Comparison of ENCODE assay signal across 9 cellular contexts in genomic region chr13:24541127-24541475, GRCh38. TPM values are rescaled to one million over a fixed set of nuclear protein-coding genes. Genes with fewer than 3 reads are reported as not detected.
A peak's percentile ranks its signal among the peaks of the same experiment; 100 is the strongest.
DNase-seq lines count a peak whose midpoint lies in the region; ATAC-seq, FAIRE-seq and TF ChIP-seq lines count a peak whose summit lies in the region.
"Had no signal": no experiment of that assay in that cellular context is flagged by ENCODE, and none has a peak within 500 bp of the region (broad histone marks: within the 10 kb centered on the region; RNA-seq: fewer than 3 reads in every experiment).

No MANE protein-coding gene starts in this region.

- peak overlapping the region; percentile 40; the same call in 2 of the 3 replicates for H3K4me3 ChIP-seq in A549
- H3K4me3 ChIP-seq in IMR-90 (ENCODE audit: insufficient read depth, low read depth, low read length), result no peak overlapping the region

- CTCF ChIA-PET in A549 (lab: Yijun Ruan, JAX) (interaction anchor here (0.6 to 1.3 kb wide), 2 partner anchors 21 to 67 kb away, joined by 4 to 6 read pairs; no protein-coding TSS in a partner anchor), IMR-90 (lab: Yijun Ruan, JAX) (no interaction called here)

- H2BK20ac ChIP-seq in IMR-90 (ENCODE audit: low read depth, low read length), result no peak overlapping the region

- FAIRE-seq in A549 (lab: Jason Lieb, UNC), result no peak

- H4K8ac ChIP-seq in IMR-90 (ENCODE audit: low read depth in 2 of 2, low read length in 2 of 2), result no peak overlapping the region

- H2BK120ac ChIP-seq in IMR-90 (ENCODE audit: low read depth, low read length), result no peak overlapping the region

- H2BK15ac ChIP-seq in IMR-90 (ENCODE audit: low read depth, low read length), result no peak overlapping the region

- no peaks in the 10 kb centered on the region for H3K36me3 ChIP-seq in IMR-90 (ENCODE audit: control insufficient read depth, insufficient read depth, low read length)

- ATAC-seq in A549 (no peak; a peak in 3 of 6 replicates), IMR-90 (ENCODE audit: low read depth) (no peak), HG03135 (IDR thresholded peaks at IDR 0.05; ENCODE audit: unreplicated experiment) (no peak), HG02870 (IDR thresholded peaks at IDR 0.05; ENCODE audit: unreplicated experiment) (no peak)
- ATAC-seq in effector memory CD8-positive, alpha-beta T cell (replicated peaks), result no peak
- peak; percentile 15 to 22 for ATAC-seq in naive thymus-derived CD8-positive, alpha-beta T cell

- peaks cover 25% of the 10 kb centered on the region for H3K27me3 ChIP-seq in IMR-90 (ENCODE audit: control insufficient read depth, insufficient read depth, low read length)

- dilution Hi-C loops in IMR-90 (cut with HindIII; ENCODE audit: low sequenced_read_pairs, unreplicated experiment), result no loop called here

- no peak overlapping the region for H2AK5ac ChIP-seq in IMR-90 (ENCODE audit: low read depth, low read length)

- TF ChIP-seq RAD21 in A549 (conservative IDR thresholded peaks at IDR 0.05 in 1 of 2, IDR thresholded peaks at IDR 0.05 in 1 of 2), result no peak
- no peak for TF ChIP-seq RAD21 in IMR-90 (IDR thresholded peaks at IDR 0.05; ENCODE audit: low read length)

- no peak overlapping the region for H3K27ac ChIP-seq in A549
- no peak overlapping the region for H3K27ac ChIP-seq in IMR-90 (ENCODE audit: insufficient read depth, low read length)

- H3K18ac ChIP-seq in IMR-90 (ENCODE audit: low read depth, low read length), result no peak overlapping the region

- no peak overlapping the region for H4K5ac ChIP-seq in IMR-90 (ENCODE audit: low read depth, low read length)

- peak overlapping the region in 1 of 2 donors; percentile 33 for H3K27ac Mint-ChIP-seq in effector memory CD8-positive, alpha-beta T cell
- H3K27ac Mint-ChIP-seq in naive thymus-derived CD8-positive, alpha-beta T cell, result peak overlapping the region in 1 of 10 donors; percentile 63

- H3K27me3 Mint-ChIP-seq in effector memory CD8-positive, alpha-beta T cell, result peaks cover 35 to 70% of the 10 kb centered on the region in 2 donors
- peaks cover 22 to 55% (median 47%) of the 10 kb centered on the region in 5 donors for H3K27me3 Mint-ChIP-seq in naive thymus-derived CD8-positive, alpha-beta T cell

- no peak overlapping the region for H2AK9ac ChIP-seq in IMR-90 (replicated peaks; ENCODE audit: low read depth, low read length, poor library complexity)

- intact Hi-C loops in IMR-90 (cut with micrococcal nuclease), result no loop called here

- TF ChIP-seq EP300 in A549 (IDR thresholded peaks at IDR 0.05), result no peak

- no peak for DNase-seq in A549 (ENCODE audit: low read depth in 1 of 2, low spot score in 1 of 2)
- no peak for DNase-seq in IMR-90
- no peak for DNase-seq in effector memory CD8-positive, alpha-beta T cell
- no peak for DNase-seq in naive thymus-derived CD8-positive, alpha-beta T cell
- no peak for DNase-seq in NCI-H2196 (lab: John Stamatoyannopoulos, UW; ENCODE audit: unreplicated experiment)
- no peak for DNase-seq in stimulated activated CD4-positive, alpha-beta T cell treated with anti-CD3 and anti-CD28 coated beads, Interleukin-4, amount 100 ng/mL, for 1 hour
- DNase-seq: DMS 273 treated with DMSO at 0.1 percent for 48 hours had no signal

- H3K9me3 ChIP-seq in A549, result no peaks in the 10 kb centered on the region
- no peaks in the 10 kb centered on the region for H3K9me3 ChIP-seq in IMR-90 (ENCODE audit: control insufficient read depth, insufficient read depth, low read length)

- TF ChIP-seq POLR2A in A549 (IDR thresholded peaks at IDR 0.05; ENCODE audit: low read length) (no peak), IMR-90 (IDR thresholded peaks at IDR 0.05; ENCODE audit: low read depth, low read length) (no peak)

- H4K20me1 ChIP-seq in IMR-90 (ENCODE audit: insufficient read depth, low read length), result no peaks in the 10 kb centered on the region

- no peak overlapping the region for H3K4ac ChIP-seq in IMR-90 (ENCODE audit: low read depth, low read length)

- no peak overlapping the region for H3K23ac ChIP-seq in IMR-90 (ENCODE audit: low read depth, low read length)

- H3K56ac ChIP-seq in IMR-90 (ENCODE audit: extremely low read depth, insufficient read depth, low read length), result no peak overlapping the region

- no peaks in the 10 kb centered on the region for H3K9me3 Mint-ChIP-seq in effector memory CD8-positive, alpha-beta T cell
- peaks cover 0 to 7% (median 0%) of the 10 kb centered on the region in 9 donors for H3K9me3 Mint-ChIP-seq in naive thymus-derived CD8-positive, alpha-beta T cell

- H3K4me3 Mint-ChIP-seq in effector memory CD8-positive, alpha-beta T cell, result peak overlapping the region; percentile 84 to 89
- H3K4me3 Mint-ChIP-seq in naive thymus-derived CD8-positive, alpha-beta T cell, result peak overlapping the region in 9 of 10 donors; percentile 77 to 90 (median 90)

- TF ChIP-seq CTCF in A549 (IDR thresholded peaks at IDR 0.05) (peak; percentile 1; the same call in 1 of the 3 replicates), IMR-90 (conservative IDR thresholded peaks at IDR 0.05; ENCODE audit: low read depth, low read length) (no peak)

- peak overlapping the region; percentile 78 for H3K4me2 ChIP-seq in A549
- H3K4me2 ChIP-seq in IMR-90 (ENCODE audit: low read depth, low read length), result no peak overlapping the region; the same call in 1 of the 2 replicates

- H2AFZ ChIP-seq in IMR-90 (replicated peaks; ENCODE audit: low read length, poor library complexity), result peak overlapping the region; percentile 87

- no peaks in the 10 kb centered on the region for H3K79me1 ChIP-seq in IMR-90 (ENCODE audit: low read depth in 1 of 2, low read length in 2 of 2)

- 59% methylated on average over 9 of the region's 11 CpGs for WGBS in A549 (ENCODE audit: missing lambda C conversion rate)
- 33% methylated on average over 7 of the region's 11 CpGs; no CpG with 5 or more reads in 1 of the 2 experiments for WGBS in IMR-90 (ENCODE audit: extremely low coverage in 2 of 2, insufficient read length in 1 of 2), 2 experiments

- no peak overlapping the region for H4K91ac ChIP-seq in IMR-90 (ENCODE audit: insufficient read depth, low read depth, low read length)

- BruUV-seq in IMR-90 (replicated peaks; lab: Mats Ljungman, UMichigan), result no TSS peak

- peaks cover 5 to 8% of the 10 kb centered on the region in 2 donors for H3K4me1 Mint-ChIP-seq in effector memory CD8-positive, alpha-beta T cell (ENCODE audit: low read depth in 2 of 2)
- H3K4me1 Mint-ChIP-seq in naive thymus-derived CD8-positive, alpha-beta T cell, result peaks cover 4 to 17% (median 8%) of the 10 kb centered on the region in 4 donors

- H3K36me3 Mint-ChIP-seq in effector memory CD8-positive, alpha-beta T cell (ENCODE audit: insufficient read depth), result no peaks in the 10 kb centered on the region
- peaks cover 0 to 7% (median 6%) of the 10 kb centered on the region in 3 donors for H3K36me3 Mint-ChIP-seq in naive thymus-derived CD8-positive, alpha-beta T cell

- POLR2A ChIA-PET in A549 (lab: Yijun Ruan, JAX), result no interaction called here
- POLR2A ChIA-PET in IMR-90 (lab: Charles Lee; ENCODE audit: unreplicated experiment), result no interaction called here
- POLR2A ChIA-PET in naive thymus-derived CD8-positive, alpha-beta T cell (lab: Charles Lee), result no interaction called here

- H3K14ac ChIP-seq in IMR-90 (replicated peaks; ENCODE audit: low read depth, low read length), result no peak overlapping the region

- no peaks in the 10 kb centered on the region for H3K9me1 ChIP-seq in IMR-90 (ENCODE audit: insufficient read depth, low read length)

- H2BK5ac ChIP-seq in IMR-90 (ENCODE audit: low read depth, low read length, poor library complexity, severe bottlenecking), result no peak overlapping the region

- in situ Hi-C loops in IMR-90 (cut with MboI; ENCODE audit: low sequenced_read_pairs), result no loop called here

- H3K9ac ChIP-seq in IMR-90 (ENCODE audit: low read depth, low read length), result no peak overlapping the region

- H3K4me1 ChIP-seq in A549, result no peaks in the 10 kb centered on the region
- no peaks in the 10 kb centered on the region for H3K4me1 ChIP-seq in IMR-90 (ENCODE audit: control insufficient read depth, insufficient read depth, low read length)

TF ChIP-seq in A549, 52 proteins besides CTCF, POLR2A, EP300 and RAD21 (continues in another document):
- TF ChIP-seq ATOH8 (CRISPR knock-in tag; IDR thresholded peaks at IDR 0.05; ENCODE audit: low read depth) (no peak), ESRRA (IDR thresholded peaks at IDR 0.05; ENCODE audit: borderline replicate concordance, low read length) (no peak), CBX2 (IDR thresholded peaks at IDR 0.05; ENCODE audit: borderline replicate concordance, low read depth) (no peak), NR3C1 (IDR thresholded peaks at IDR 0.05) (no peak)

TF ChIP-seq in IMR-90, 13 proteins besides CTCF, POLR2A, EP300 and RAD21 (continues in another document):
- no peak for TF ChIP-seq MXI1 (IDR thresholded peaks at IDR 0.05; ENCODE audit: borderline replicate concordance, low read depth, low read length)
- TF ChIP-seq CEBPB (IDR thresholded peaks at IDR 0.05; ENCODE audit: low read depth, low read length), result no peak
- TF ChIP-seq SMC3 (IDR thresholded peaks at IDR 0.05; ENCODE audit: low read depth, low read length), result no peak
- no peak for TF ChIP-seq MAFK (IDR thresholded peaks at IDR 0.05; ENCODE audit: low read depth, low read length)
- TF ChIP-seq ELK1 (IDR thresholded peaks at IDR 0.05; ENCODE audit: borderline replicate concordance, low read depth, low read length), result no peak
- TF ChIP-seq RFX5 (IDR thresholded peaks at IDR 0.05; ENCODE audit: low read depth, low read length), result no peak

RNA-seq across cellular contexts. Expression of gene PARP4, which starts 28.5 kb away (rescaled TPM):
- 65.8 and 70.4 TPM in 2 replicates for polyA plus RNA-seq in A549 (2011; rRNA removed)
- polyA plus RNA-seq in A549 (2012; cell fraction: cytosol; rRNA removed), result 13.5 and 17.6 TPM in 2 replicates
- polyA plus RNA-seq in A549 (2012; cell fraction: nucleus; rRNA removed), result 22.0 and 25.8 TPM in 2 replicates
- polyA plus RNA-seq in A549 (2017; fragmentation: RNase III; extraction: RNeasy Plus Mini Kit Qiagen cat#74134 plus additional on column Dnase treatment), result 25.8 to 26.9 TPM (median 26.8 TPM) in 3 replicates
- polyA minus RNA-seq in A549 (2011; rRNA and poly(A)+ RNA removed), result 72.5 and 83.8 TPM in 2 replicates
- total RNA-seq in IMR-90 (2012; rRNA removed), result 50.0 and 50.2 TPM in 2 replicates
- 27.6 and 31.7 TPM in 2 replicates for polyA plus RNA-seq in IMR-90 (2012; rRNA removed)
- 10.7 and 10.9 TPM in 2 replicates for polyA plus RNA-seq in IMR-90 (2012; cell fraction: cytosol; rRNA removed)
- 18.6 and 48.8 TPM in 2 replicates for polyA plus RNA-seq in IMR-90 (2012; cell fraction: nucleus; rRNA removed; ENCODE audit: low replicate concordance)
- total RNA-seq in naive thymus-derived CD8-positive, alpha-beta T cell, result 10 to 100 TPM; 70.9 to 73.4 TPM
- 10 to 100 TPM; 37.0 to 48.1 (median 42.2) TPM for polyA plus RNA-seq in naive thymus-derived CD8-positive, alpha-beta T cell

Comparison
In these comparisons a context has a peak if more than half of its experiments do, and no peak if none do; other contexts are left out.
1. ATAC-seq: peak in naive thymus-derived CD8-positive, alpha-beta T cell (2 of 2); none in A549 (0 of 2), IMR-90 (single experiment), effector memory CD8-positive, alpha-beta T cell (single experiment), HG03135 (single experiment) and HG02870 (single experiment).